26 cellular contexts compared by ENCODE assay signal in genomic region chr2:100537918-100538317, GRCh38.
"Had no signal": no experiment of that assay in that cellular context is flagged by ENCODE, and none has a peak within 500 bp of the region (broad histone marks: within the 10 kb centered on the region; RNA-seq: fewer than 3 reads in every experiment).

No MANE protein-coding gene starts in this region.

- ATAC-seq: foreskin keratinocyte; gastroesophageal sphincter; heart left ventricle; left cardiac atrium; left lung; naive thymus-derived CD8-positive, alpha-beta T cell; right cardiac atrium; stimulated activated effector memory CD8-positive, alpha-beta T cell treated with anti-CD3 and anti-CD28 coated beads, Interleukin-12 subunit alpha, Interleukin-12 subunit beta, amount 100 ng/mL, for 72 hours had no signal

- H2AFZ ChIP-seq: hepatocyte had no signal

- H3K4me3 Mint-ChIP-seq: dendritic cell treated with granulocyte-macrophage colony-stimulating factor and Interleukin-4, amounts not matched to agents 40 ng/mL and 50 ng/mL, for 4 days; naive thymus-derived CD8-positive, alpha-beta T cell; nephron progenitor cell; stimulated activated effector memory CD8-positive, alpha-beta T cell treated with anti-CD3 and anti-CD28 coated beads, Interleukin-12 subunit alpha, Interleukin-12 subunit beta, amount 100 ng/mL, for 72 hours; type B pancreatic cell had no signal

- H3K4me2 ChIP-seq: hepatocyte had no signal

- H3K27ac ChIP-seq: esophagus muscularis mucosa, foreskin keratinocyte, gastroesophageal sphincter, heart left ventricle, hepatocyte, left lung, prostate gland, sigmoid colon, stomach, thyroid gland had no signal

- H3K9me3 Mint-ChIP-seq: dendritic cell treated with granulocyte-macrophage colony-stimulating factor and Interleukin-4, amounts not matched to agents 40 ng/mL and 50 ng/mL, for 4 days; stimulated activated effector memory CD8-positive, alpha-beta T cell treated with anti-CD3 and anti-CD28 coated beads, Interleukin-12 subunit alpha, Interleukin-12 subunit beta, amount 100 ng/mL, for 72 hours had no signal

- H3K79me2 ChIP-seq: hepatocyte had no signal

- H3K36me3 Mint-ChIP-seq: stimulated activated effector memory CD8-positive, alpha-beta T cell treated with anti-CD3 and anti-CD28 coated beads, Interleukin-12 subunit alpha, Interleukin-12 subunit beta, amount 100 ng/mL, for 72 hours; type B pancreatic cell had no signal

- H3K27me3 ChIP-seq: esophagus muscularis mucosa, foreskin keratinocyte, gastroesophageal sphincter, heart left ventricle, hepatocyte, left lung, sigmoid colon, thyroid gland had no signal

- H3K27me3 Mint-ChIP-seq: type B pancreatic cell had no signal

- FAIRE-seq: colon, endothelial cell of umbilical vein, islet of Langerhans had no signal

- H3K36me3 ChIP-seq: esophagus muscularis mucosa, gastroesophageal sphincter, heart left ventricle, left lung, prostate gland, sigmoid colon, stomach, thyroid gland had no signal

- H3K9me3 ChIP-seq: esophagus muscularis mucosa, gastroesophageal sphincter, heart left ventricle, left lung, prostate gland, sigmoid colon, thyroid gland had no signal

- DNase-seq: effector CD8-positive, alpha-beta T cell; foreskin keratinocyte; heart left ventricle; left cardiac atrium; left lung; mesenchymal stem cell; midbrain; naive thymus-derived CD8-positive, alpha-beta T cell; nephron progenitor cell; right cardiac atrium; sigmoid colon; stimulated activated CD4-positive, alpha-beta T cell treated with anti-CD3 and anti-CD28 coated beads, Interleukin-2, amount 100 ng/mL, for 24 hours; stimulated activated CD4-positive, alpha-beta T cell treated with anti-CD3 and anti-CD28 coated beads, Interleukin-4, amount 100 ng/mL, for 24 hours; stimulated activated naive CD4-positive, alpha-beta T cell treated with Interleukin-2 at 50 U/mL for 16 hours; stomach; thyroid gland had no signal

- H3K4me1 ChIP-seq: esophagus muscularis mucosa, foreskin keratinocyte, gastroesophageal sphincter, heart left ventricle, left lung, prostate gland, sigmoid colon, stomach, thyroid gland had no signal

- H3K4me3 ChIP-seq: esophagus muscularis mucosa, gastroesophageal sphincter, heart left ventricle, hepatocyte, left lung, prostate gland, sigmoid colon, stomach, thyroid gland had no signal

- H3K27ac Mint-ChIP-seq: dendritic cell treated with granulocyte-macrophage colony-stimulating factor and Interleukin-4, amounts not matched to agents 40 ng/mL and 50 ng/mL, for 4 days; nephron progenitor cell; stimulated activated effector memory CD8-positive, alpha-beta T cell treated with anti-CD3 and anti-CD28 coated beads, Interleukin-12 subunit alpha, Interleukin-12 subunit beta, amount 100 ng/mL, for 72 hours; type B pancreatic cell had no signal
